In the genomic region with DNA sequence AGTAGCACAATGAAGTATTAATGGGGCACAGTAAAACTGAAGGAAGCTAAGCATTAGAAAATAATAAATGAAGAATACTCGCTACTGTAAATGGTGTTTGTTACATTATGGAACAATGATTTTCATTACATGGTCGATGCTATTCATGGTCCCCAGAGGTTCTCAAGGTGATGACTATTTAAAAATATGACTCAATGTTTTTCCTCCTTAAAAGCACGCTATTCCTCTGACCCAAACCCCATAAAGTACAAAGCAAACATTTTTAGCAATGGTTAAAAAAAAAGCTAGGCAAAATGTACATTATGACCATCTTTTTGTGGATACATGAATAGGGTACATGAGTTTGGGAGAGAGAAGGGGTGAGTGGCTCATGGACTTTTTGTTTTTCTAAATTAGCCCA, we compare ENCODE assay signal across 39 cellular contexts. TPM values are rescaled to one million over a fixed set of nuclear protein-coding genes. Genes with fewer than 3 reads are reported as not detected.
DNase-seq lines count a peak whose midpoint lies in the region; ATAC-seq, FAIRE-seq and TF ChIP-seq lines count a peak whose summit lies in the region.
"Had no signal": no experiment of that assay in that cellular context is flagged by ENCODE, and none has a peak within 500 bp of the region (broad histone marks: within the 10 kb centered on the region; RNA-seq: fewer than 3 reads in every experiment).

No MANE protein-coding gene starts in this region.

- peak overlapping the region; percentile 43 for H3K27ac Mint-ChIP-seq in nephron progenitor cell
- H3K27ac Mint-ChIP-seq: B cell; CD14-positive monocyte; CD4-positive, alpha-beta T cell; CD4-positive, CD25-positive, alpha-beta regulatory T cell; CD8-positive, alpha-beta memory T cell; CD8-positive, alpha-beta T cell had no signal

- POLR2A ChIA-PET in PC-3 (lab: Charles Lee; ENCODE audit: unreplicated experiment), result no interaction called here

- H3K4me3 Mint-ChIP-seq in nephron progenitor cell, result no peak overlapping the region
- H3K4me3 Mint-ChIP-seq: B cell; CD4-positive, alpha-beta memory T cell; CD4-positive, alpha-beta T cell; CD4-positive, CD25-positive, alpha-beta regulatory T cell; CD8-positive, alpha-beta memory T cell; CD8-positive, alpha-beta T cell had no signal

- H3K9me3 Mint-ChIP-seq in nephron progenitor cell, result no peaks in the 10 kb centered on the region
- H3K9me3 Mint-ChIP-seq: CD14-positive monocyte; CD4-positive, alpha-beta memory T cell; CD4-positive, alpha-beta T cell; CD4-positive, CD25-positive, alpha-beta regulatory T cell; CD8-positive, alpha-beta memory T cell; CD8-positive, alpha-beta T cell had no signal

- no TSS peak for BruUV-seq in PC-3 (replicated peaks; lab: Mats Ljungman, UMichigan)

- H3K36me3 ChIP-seq in PC-3 (ENCODE audit: low read depth, low read length), result no peaks in the 10 kb centered on the region
- H3K36me3 ChIP-seq: BE2C had no signal

- DNase-seq in D721Med (ENCODE audit: insufficient read length, low spot score), result no peak
- DNase-seq in PC-3, result peak; percentile 76
- peak; percentile 19 for DNase-seq in fibroblast of mammary gland (ENCODE audit: low read depth)
- DNase-seq in nephron progenitor cell, result no peak
- DNase-seq in amygdala (lab: John Stamatoyannopoulos, UW), result no peak
- DNase-seq in DMS53 treated with DMSO at 0.1 percent for 48 hours (lab: John Stamatoyannopoulos, UW; ENCODE audit: unreplicated experiment), result no peak
- DNase-seq: 8988T; ACHN; AML-193; BE2C; C1 segment of cervical spinal cord; Caco-2; Calu3; CD4-positive, alpha-beta memory T cell; CD4-positive, alpha-beta T cell; CD4-positive, CD25-positive, alpha-beta regulatory T cell; CD8-positive, alpha-beta memory T cell; CD8-positive, alpha-beta T cell; COR-L47; DMS 273 treated with DMSO at 0.1 percent for 48 hours; DMS153; DMS53; DMS79; DMS79 treated with DMSO at 0.1 percent for 48 hours; DND-41; EL had no signal

- CTCF ChIA-PET in PC-3 (lab: Charles Lee), result interaction anchor here (1.2 kb wide), 1 partner anchor 9 kb away, joined by 4 read pairs; no protein-coding TSS in a partner anchor

- no peak overlapping the region for H3K4me3 ChIP-seq in PC-3 (ENCODE audit: low read length)
- no peak overlapping the region for H3K4me3 ChIP-seq in fibroblast of mammary gland (ENCODE audit: control insufficient read depth, low read depth, low read length)
- H3K4me3 ChIP-seq: A549; BLaER1; BLaER1 treated with 17β-estradiol and CSF1 and Interleukin-3, amounts not matched to agents 10 nM and 100 nM had no signal

- ATAC-seq in PC-3 (peak; percentile 98), HG02840 (IDR thresholded peaks at IDR 0.05; ENCODE audit: low FRiP score, unreplicated experiment) (no peak), GM19324 (IDR thresholded peaks at IDR 0.05; ENCODE audit: low FRiP score, unreplicated experiment) (no peak)
- ATAC-seq: A549; CD8-positive, alpha-beta T cell had no signal

- H3K9me2 ChIP-seq in PC-3 (replicated peaks; ENCODE audit: low read length), result no peaks in the 10 kb centered on the region

- TF ChIP-seq CTCF in D721Med (IDR thresholded peaks at IDR 0.05; ENCODE audit: insufficient read depth, missing control alignments) (no peak), PC-3 (conservative IDR thresholded peaks at IDR 0.05; ENCODE audit: low read depth, low read length) (no peak), fibroblast of mammary gland (conservative IDR thresholded peaks at IDR 0.05; ENCODE audit: control insufficient read depth, insufficient read depth, low read depth, low read length) (no peak), nephron progenitor cell (IDR thresholded peaks at IDR 0.05) (no peak)

- peaks cover 10% of the 10 kb centered on the region for H3K36me3 Mint-ChIP-seq in nephron progenitor cell (ENCODE audit: low read depth)

- no peaks in the 10 kb centered on the region for H4K20me1 ChIP-seq in PC-3 (ENCODE audit: low read length)
- H4K20me1 ChIP-seq: BLaER1 had no signal

- no peaks in the 10 kb centered on the region for H3K27me3 ChIP-seq in PC-3 (ENCODE audit: low read length)
- H3K27me3 ChIP-seq: BE2C; BLaER1; BLaER1 treated with 17β-estradiol and CSF1 and Interleukin-3, amounts not matched to agents 10 nM and 100 nM had no signal

- no peaks in the 10 kb centered on the region for H3K4me1 Mint-ChIP-seq in nephron progenitor cell
- H3K4me1 Mint-ChIP-seq: B cell, CD14-positive monocyte had no signal

- no peak overlapping the region for H2AFZ ChIP-seq in PC-3 (ENCODE audit: low read length)

- H3K9ac ChIP-seq in PC-3 (ENCODE audit: low read length), result no peak overlapping the region
- H3K9ac ChIP-seq: BLaER1; BLaER1 treated with 17β-estradiol and CSF1 and Interleukin-3, amounts not matched to agents 10 nM and 100 nM had no signal

- H3K79me2 ChIP-seq in PC-3 (ENCODE audit: low read length), result no peaks in the 10 kb centered on the region

- peak; percentile 80 for FAIRE-seq in D721Med (lab: Jason Lieb, UNC)
- FAIRE-seq: A204.1, A549 had no signal

- peak overlapping the region; percentile 25 for H3K27ac ChIP-seq in PC-3 (ENCODE audit: low read length)
- H3K27ac ChIP-seq: 22Rv1; A549; BLaER1; BLaER1 treated with 17β-estradiol and CSF1 and Interleukin-3, amounts not matched to agents 10 nM and 100 nM; C4-2B had no signal

- peak overlapping the region; percentile 22; the same call in 1 of the 2 replicates for H3K4me2 ChIP-seq in PC-3 (ENCODE audit: low read length)
- H3K4me2 ChIP-seq: A549; BLaER1; BLaER1 treated with 17β-estradiol and CSF1 and Interleukin-3, amounts not matched to agents 10 nM and 100 nM had no signal

- H3F3A ChIP-seq in PC-3 (ENCODE audit: low read length, unreplicated experiment), result no peaks in the 10 kb centered on the region

- no peaks in the 10 kb centered on the region for H3K27me3 Mint-ChIP-seq in nephron progenitor cell (ENCODE audit: low read depth, poor library complexity)
- H3K27me3 Mint-ChIP-seq: B cell; CD4-positive, alpha-beta memory T cell; CD4-positive, alpha-beta T cell; CD4-positive, CD25-positive, alpha-beta regulatory T cell; CD8-positive, alpha-beta memory T cell had no signal

- intact Hi-C loops in PC-3 (cut with micrococcal nuclease), result loop anchor here (2.0 kb wide), 1 partner anchor 63 kb away; no protein-coding TSS in a partner anchor

- H3K9me3 ChIP-seq in PC-3 (ENCODE audit: low read length), result no peaks in the 10 kb centered on the region
- H3K9me3 ChIP-seq: A549; BE2C; BLaER1; BLaER1 treated with 17β-estradiol and CSF1 and Interleukin-3, amounts not matched to agents 10 nM and 100 nM; Caco-2 had no signal

- peaks cover 10% of the 10 kb centered on the region for H3K4me1 ChIP-seq in PC-3 (ENCODE audit: insufficient read depth, low read length)
- H3K4me1 ChIP-seq: A549; BE2C; BLaER1; BLaER1 treated with 17β-estradiol and CSF1 and Interleukin-3, amounts not matched to agents 10 nM and 100 nM; Caco-2 had no signal

RNA-seq across cellular contexts. Expression of a gene that starts 34.3 kb away (rescaled TPM):
- total RNA-seq in PC-3 (2014; rRNA removed), result 5.2 and 7.2 TPM in 2 replicates

RNA-seq across cellular contexts. Expression of a gene that starts 55.1 kb away (rescaled TPM):
- total RNA-seq in PC-3 (2014; rRNA removed), result not detected in 2 replicates
- total RNA-seq: A172; A673; B cell; Caco-2; Calu3; CD4-positive, alpha-beta memory T cell; CD4-positive, alpha-beta T cell; CD4-positive, CD25-positive, alpha-beta regulatory T cell; CD8-positive, alpha-beta memory T cell; CD8-positive, alpha-beta T cell; Daoy had no signal

Comparison
In these comparisons a context has a peak if more than half of its experiments do, and no peak if none do; other contexts are left out.
1. DNase-seq: peak in PC-3 (single experiment) and fibroblast of mammary gland (single experiment); none in D721Med (single experiment), nephron progenitor cell (single experiment), amygdala (0 of 56) and DMS53 treated with DMSO at 0.1 percent for 48 hours (single experiment).